In the genomic region with DNA sequence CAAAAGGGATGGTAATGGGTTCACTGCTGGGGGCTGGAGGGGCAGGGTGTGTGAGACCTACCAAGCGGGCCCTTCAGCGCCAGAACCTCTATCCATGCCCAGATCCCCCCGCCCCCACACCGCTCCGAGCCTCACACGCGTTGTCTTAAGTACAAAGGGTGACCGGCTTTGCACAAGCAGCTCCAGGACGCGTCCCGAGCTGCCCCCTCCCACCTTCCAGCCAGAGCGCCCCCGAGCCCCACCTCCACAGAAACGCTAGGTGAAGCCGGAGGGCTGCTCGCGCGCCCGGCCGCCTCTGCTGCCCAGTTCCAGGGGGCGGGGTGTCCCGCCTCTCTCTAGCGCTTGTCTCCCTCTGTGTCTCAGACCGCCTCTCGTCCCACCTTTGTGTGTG, we compare ENCODE assay signal across 12 cellular contexts. TPM values are rescaled to one million over a fixed set of nuclear protein-coding genes. Genes with fewer than 3 reads are reported as not detected.
A peak's percentile ranks its signal among the peaks of the same experiment; 100 is the strongest.
DNase-seq lines count a peak whose midpoint lies in the region; ATAC-seq and TF ChIP-seq lines count a peak whose summit lies in the region.
"Had no signal": no experiment of that assay in that cellular context is flagged by ENCODE, and none has a peak within 500 bp of the region (broad histone marks: within the 10 kb centered on the region; RNA-seq: fewer than 3 reads in every experiment).

No MANE protein-coding gene starts in this region.

- H3K36me3 Mint-ChIP-seq in type B pancreatic cell: no peaks in the 10 kb centered on the region

- H3K27me3 Mint-ChIP-seq in type B pancreatic cell: peaks cover 90% of the 10 kb centered on the region

- H3K9me3 Mint-ChIP-seq in type B pancreatic cell: no peaks in the 10 kb centered on the region
- H3K9me3 Mint-ChIP-seq: dendritic cell treated with granulocyte-macrophage colony-stimulating factor and Interleukin-4, amounts not matched to agents 40 ng/mL and 50 ng/mL, for 4 days had no signal

- no peak for TF ChIP-seq CTCF in left ventricle myocardium inferior (IDR thresholded peaks at IDR 0.05; ENCODE audit: borderline replicate concordance)
- no peak for TF ChIP-seq CTCF in lower lobe of right lung (IDR thresholded peaks at IDR 0.05)
- no peak for TF ChIP-seq CTCF in type B pancreatic cell (conservative IDR thresholded peaks at IDR 0.05)
- no peak for TF ChIP-seq CTCF in tibial nerve (IDR thresholded peaks at IDR 0.05)

- intact Hi-C loops in left ventricle myocardium inferior (cut with micrococcal nuclease) (no loop called here), left cardiac atrium (cut with DNase I) (no loop called here), lower lobe of right lung (cut with DNase I) (no loop called here)

- H3K27ac ChIP-seq in left ventricle myocardium inferior (replicated peaks): no peak overlapping the region
- H3K27ac ChIP-seq in lower lobe of right lung: peak overlapping the region; percentile 4
- no peak overlapping the region for H3K27ac ChIP-seq in tibial nerve
- H3K27ac ChIP-seq: neutrophil, VCaP had no signal

- 1% methylated on average over 18 to 21 of the region's 25 CpGs for WGBS in tibial nerve, 2 donors

- no peak for DNase-seq in left ventricle myocardium inferior
- DNase-seq in left cardiac atrium: no peak
- peak; percentile 18 for DNase-seq in astrocyte of the hippocampus (ENCODE audit: low read depth, low spot score)
- DNase-seq in lower lobe of right lung: no peak
- DNase-seq in type B pancreatic cell (ENCODE audit: extremely low spot score, unreplicated experiment): no peak
- no peak for DNase-seq in tibial nerve (ENCODE audit: low spot score in 2 of 2)
- DNase-seq: NCI-H2081 treated with DMSO at 0.1 percent for 48 hours had no signal

- H3K27ac Mint-ChIP-seq in type B pancreatic cell: no peak overlapping the region
- H3K27ac Mint-ChIP-seq: dendritic cell treated with granulocyte-macrophage colony-stimulating factor and Interleukin-4, amounts not matched to agents 40 ng/mL and 50 ng/mL, for 4 days had no signal

- ATAC-seq in left cardiac atrium: no peak
- ATAC-seq in lower lobe of right lung: peak; percentile 20 to 47
- no peak for ATAC-seq in HG02938 (IDR thresholded peaks at IDR 0.05; ENCODE audit: unreplicated experiment)
- ATAC-seq in HG02981 (IDR thresholded peaks at IDR 0.05; ENCODE audit: unreplicated experiment): no peak

- H3K4me3 ChIP-seq in left ventricle myocardium inferior (peak overlapping the region; percentile 50), lower lobe of right lung (peak overlapping the region; percentile 49), tibial nerve (peak overlapping the region in 1 of 4 donors; percentile 20)

- H3K4me3 Mint-ChIP-seq in type B pancreatic cell: peak overlapping the region; percentile 89
- H3K4me3 Mint-ChIP-seq: dendritic cell treated with granulocyte-macrophage colony-stimulating factor and Interleukin-4, amounts not matched to agents 40 ng/mL and 50 ng/mL, for 4 days had no signal

- H3K27me3 ChIP-seq in left ventricle myocardium inferior (ENCODE audit: low read depth) (peaks cover 100% of the 10 kb centered on the region), lower lobe of right lung (ENCODE audit: low read depth) (peaks cover 72% of the 10 kb centered on the region), tibial nerve (peaks cover 0 to 67% of the 10 kb centered on the region in 2 donors)

- H3K36me3 ChIP-seq in left ventricle myocardium inferior (no peaks in the 10 kb centered on the region), lower lobe of right lung (no peaks in the 10 kb centered on the region), tibial nerve (no peaks in the 10 kb centered on the region)
- H3K36me3 ChIP-seq: neutrophil had no signal

- H3K4me1 Mint-ChIP-seq in type B pancreatic cell (ENCODE audit: unreplicated experiment): no peaks in the 10 kb centered on the region

- peaks cover 5% of the 10 kb centered on the region for H3K9me3 ChIP-seq in left ventricle myocardium inferior (replicated peaks)
- no peaks in the 10 kb centered on the region for H3K9me3 ChIP-seq in lower lobe of right lung
- H3K9me3 ChIP-seq in tibial nerve: peaks cover 0 to 4% (median 0%) of the 10 kb centered on the region in 4 donors
- H3K9me3 ChIP-seq: neutrophil had no signal

- no peak for TF ChIP-seq EP300 in tibial nerve (IDR thresholded peaks at IDR 0.05)

- TF ChIP-seq POLR2A in tibial nerve (IDR thresholded peaks at IDR 0.05): no peak

- peaks cover 31% of the 10 kb centered on the region for H3K4me1 ChIP-seq in left ventricle myocardium inferior
- peaks cover 26% of the 10 kb centered on the region for H3K4me1 ChIP-seq in lower lobe of right lung
- H3K4me1 ChIP-seq in tibial nerve: peaks cover 0 to 28% (median 7%) of the 10 kb centered on the region in 4 donors

RNA-seq across cellular contexts. Expression of a gene that starts 1.2 kb away (rescaled TPM):
- total RNA-seq in left ventricle myocardium inferior (not detected), left cardiac atrium (not detected), lower lobe of right lung (4.1 TPM), type B pancreatic cell (ENCODE audit: low replicate concordance) (3.4 and 15.1 TPM in 2 replicates), tibial nerve (under 1 TPM in 1 of 4 donors, not detected in 3; 0.21 TPM)

Comparison
In these comparisons a context has a peak if more than half of its experiments do, and no peak if none do; other contexts are left out.
1. ATAC-seq: peak in lower lobe of right lung (2 of 2); none in left cardiac atrium (0 of 2), HG02938 (single experiment) and HG02981 (single experiment).